Comparison of ENCODE assay signal across 14 cellular contexts in the genomic region with DNA sequence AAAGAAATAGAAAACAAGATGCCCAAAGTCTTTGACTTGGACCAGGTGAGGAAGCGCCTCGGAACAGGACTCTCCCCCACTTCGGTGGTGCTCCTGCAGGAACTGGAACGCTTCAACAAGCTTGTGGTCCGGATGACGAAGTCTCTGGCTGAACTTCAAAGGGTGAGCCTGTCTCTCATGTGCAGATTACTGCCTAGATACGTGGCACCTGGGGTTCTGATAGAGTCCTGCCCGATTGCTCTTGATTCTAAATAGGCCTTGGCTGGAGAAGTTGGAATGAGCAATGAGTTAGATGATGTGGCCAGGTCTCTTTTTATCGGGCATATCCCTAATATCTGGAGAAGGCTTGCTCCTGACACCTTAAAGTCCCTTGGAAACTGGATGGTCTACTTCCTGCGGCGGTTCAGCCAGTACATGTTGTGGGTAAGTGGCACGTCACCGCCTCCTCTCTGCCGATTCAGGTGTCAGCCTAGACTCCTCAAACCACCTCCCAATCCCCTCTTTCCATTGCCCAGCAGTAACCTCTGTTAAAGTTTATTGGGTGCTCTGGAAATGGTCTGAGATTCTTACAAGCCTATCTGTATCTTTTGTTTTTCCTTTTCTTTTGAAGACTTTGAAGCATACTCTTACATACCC. TPM values are rescaled to one million over a fixed set of nuclear protein-coding genes. Genes with fewer than 3 reads are reported as not detected.
DNase-seq lines count a peak whose midpoint lies in the region; ATAC-seq and TF ChIP-seq lines count a peak whose summit lies in the region.
"Had no signal": no experiment of that assay in that cellular context is flagged by ENCODE, and none has a peak within 500 bp of the region (broad histone marks: within the 10 kb centered on the region; RNA-seq: fewer than 3 reads in every experiment).

No MANE protein-coding gene starts in this region.

- H3K4me3 Mint-ChIP-seq in activated CD8-positive, alpha-beta T cell treated with anti-CD3 and anti-CD28 coated beads, Interleukin-2, amount 10 ng/mL, durations not matched to agents 7 days and 5 days, result no peak overlapping the region

- H3K27ac ChIP-seq in upper lobe of right lung (no peak overlapping the region), vagina (no peak overlapping the region)
- H3K27ac ChIP-seq: coronary artery, psoas muscle, thoracic aorta had no signal

- intact Hi-C loops in Right ventricle myocardium inferior (cut with DNase I) (no loop called here), left ventricle myocardium superior (cut with micrococcal nuclease) (no loop called here), upper lobe of right lung (cut with DNase I) (no loop called here), vagina (cut with DNase I) (no loop called here)

- no peak overlapping the region for H3K27ac Mint-ChIP-seq in activated CD8-positive, alpha-beta T cell treated with anti-CD3 and anti-CD28 coated beads, Interleukin-2, amount 10 ng/mL, durations not matched to agents 7 days and 5 days

- peaks cover 4% of the 10 kb centered on the region for H3K36me3 Mint-ChIP-seq in activated CD8-positive, alpha-beta T cell treated with anti-CD3 and anti-CD28 coated beads, Interleukin-2, amount 10 ng/mL, durations not matched to agents 7 days and 5 days (ENCODE audit: low read depth)

- peaks cover 4% of the 10 kb centered on the region for H3K27me3 Mint-ChIP-seq in activated CD8-positive, alpha-beta T cell treated with anti-CD3 and anti-CD28 coated beads, Interleukin-2, amount 10 ng/mL, durations not matched to agents 7 days and 5 days (ENCODE audit: low read depth)

- TF ChIP-seq CTCF in upper lobe of right lung (IDR thresholded peaks at IDR 0.05), result no peak
- TF ChIP-seq CTCF in vagina (IDR thresholded peaks at IDR 0.05), result no peak

- peaks cover 5% of the 10 kb centered on the region for H3K36me3 ChIP-seq in upper lobe of right lung
- peaks cover 0 to 9% of the 10 kb centered on the region in 2 donors for H3K36me3 ChIP-seq in vagina

- CTCF ChIA-PET in activated CD8-positive, alpha-beta T cell treated with anti-CD3 and anti-CD28 coated beads, Interleukin-2, amount 10 ng/mL, durations not matched to agents 7 days and 5 days (lab: Charles Lee), result interaction anchor here (0.9 to 2.6 kb wide), 3 partner anchors 26 to 52 kb away, joined by 4 to 11 read pairs (median 4); no protein-coding TSS in a partner anchor

- no peak for TF ChIP-seq POLR2A in vagina (IDR thresholded peaks at IDR 0.05)

- ATAC-seq in Right ventricle myocardium inferior (no peak), left ventricle myocardium superior (no peak), upper lobe of right lung (peak; percentile 37)
- peak; percentile 78 for ATAC-seq in activated CD8-positive, alpha-beta T cell treated with anti-CD3 and anti-CD28 coated beads, Interleukin-2, amount 10 ng/mL, durations not matched to agents 7 days and 5 days
- ATAC-seq: psoas muscle had no signal

- no peak overlapping the region for H3K4me3 ChIP-seq in upper lobe of right lung
- H3K4me3 ChIP-seq in vagina, result no peak overlapping the region
- H3K4me3 ChIP-seq: coronary artery, psoas muscle, thoracic aorta had no signal

- H3K9me3 ChIP-seq in upper lobe of right lung, result no peaks in the 10 kb centered on the region
- H3K9me3 ChIP-seq in vagina, result no peaks in the 10 kb centered on the region
- H3K9me3 ChIP-seq: psoas muscle, thoracic aorta had no signal

- no peaks in the 10 kb centered on the region for H3K27me3 ChIP-seq in upper lobe of right lung
- no peaks in the 10 kb centered on the region for H3K27me3 ChIP-seq in vagina

- DNase-seq in Right ventricle myocardium inferior (ENCODE audit: missing footprints), result peak; percentile 44
- DNase-seq in left ventricle myocardium superior, result no peak
- peak; percentile 59 for DNase-seq in activated CD8-positive, alpha-beta T cell treated with anti-CD3 and anti-CD28 coated beads, Interleukin-2, amount 10 ng/mL, durations not matched to agents 7 days and 5 days
- DNase-seq in effector CD4-positive, alpha-beta T cell, result peak; percentile 15
- peak; percentile 64 for DNase-seq in upper lobe of right lung
- DNase-seq in vagina (ENCODE audit: extremely low spot score in 2 of 2), result no peak
- DNase-seq in CD1c-positive myeloid dendritic cell (ENCODE audit: extremely low spot score), result no peak
- no peak for DNase-seq in SHP77 (lab: John Stamatoyannopoulos, UW)
- DNase-seq: activated gamma-delta T cell treated with Interleukin-2 at 50 U/mL for 16 hours, Karpas-422, NCI-H2029 treated with DMSO at 0.1 percent for 48 hours, psoas muscle had no signal

- H3K4me1 ChIP-seq in upper lobe of right lung (no peaks in the 10 kb centered on the region), vagina (no peaks in the 10 kb centered on the region)
- H3K4me1 ChIP-seq: psoas muscle had no signal

- H3K9me3 Mint-ChIP-seq in activated CD8-positive, alpha-beta T cell treated with anti-CD3 and anti-CD28 coated beads, Interleukin-2, amount 10 ng/mL, durations not matched to agents 7 days and 5 days (ENCODE audit: insufficient read depth), result no peaks in the 10 kb centered on the region

- POLR2A ChIA-PET in activated CD8-positive, alpha-beta T cell treated with anti-CD3 and anti-CD28 coated beads, Interleukin-2, amount 10 ng/mL, durations not matched to agents 7 days and 5 days (lab: Charles Lee), result interaction anchor here (1.0 kb wide), 1 partner anchor 11 kb away, joined by 4 read pairs; no protein-coding TSS in a partner anchor

- peaks cover 42% of the 10 kb centered on the region for H3K4me1 Mint-ChIP-seq in activated CD8-positive, alpha-beta T cell treated with anti-CD3 and anti-CD28 coated beads, Interleukin-2, amount 10 ng/mL, durations not matched to agents 7 days and 5 days (ENCODE audit: low read depth)

RNA-seq across cellular contexts. Expression of gene CCDC92, which starts 40.8 kb away (rescaled TPM):
- 58.2 TPM for total RNA-seq in Right ventricle myocardium inferior
- 54.0 TPM for total RNA-seq in left ventricle myocardium superior
- 10 to 100 TPM; 14.8 to 16.2 TPM for total RNA-seq in activated CD8-positive, alpha-beta T cell treated with anti-CD3 and anti-CD28 coated beads, Interleukin-2, amount 10 ng/mL, durations not matched to agents 7 days and 5 days
- total RNA-seq in upper lobe of right lung, result 48.6 TPM
- 21.6 TPM for total RNA-seq in vagina

RNA-seq across cellular contexts. Expression of gene ZNF664, which starts 41.2 kb away (rescaled TPM):
- total RNA-seq in Right ventricle myocardium inferior (86.6 TPM), left ventricle myocardium superior (85.2 TPM), upper lobe of right lung (92.3 TPM), vagina (40.5 TPM)
- total RNA-seq in activated CD8-positive, alpha-beta T cell treated with anti-CD3 and anti-CD28 coated beads, Interleukin-2, amount 10 ng/mL, durations not matched to agents 7 days and 5 days, result 10 to 100 TPM; 39.8 to 41.4 TPM

Comparison
In these comparisons a context has a peak if more than half of its experiments do, and no peak if none do; other contexts are left out.
1. DNase-seq: peak in Right ventricle myocardium inferior (single experiment), activated CD8-positive, alpha-beta T cell treated with anti-CD3 and anti-CD28 coated beads, Interleukin-2, amount 10 ng/mL, durations not matched to agents 7 days and 5 days (single experiment), effector CD4-positive, alpha-beta T cell (single experiment) and upper lobe of right lung (single experiment); none in left ventricle myocardium superior (single experiment), vagina (0 of 2), CD1c-positive myeloid dendritic cell (single experiment) and SHP77 (0 of 2).
2. ATAC-seq: peak in activated CD8-positive, alpha-beta T cell treated with anti-CD3 and anti-CD28 coated beads, Interleukin-2, amount 10 ng/mL, durations not matched to agents 7 days and 5 days (single experiment) and upper lobe of right lung (single experiment); none in Right ventricle myocardium inferior (single experiment) and left ventricle myocardium superior (single experiment).